8 cellular contexts compared by ENCODE assay signal in genomic region chr5:52881468-52881867, GRCh38.
"Had no signal": no experiment of that assay in that cellular context is flagged by ENCODE, and none has a peak within 500 bp of the region (broad histone marks: within the 10 kb centered on the region; RNA-seq: fewer than 3 reads in every experiment).

No MANE protein-coding gene starts in this region.

- H3K27ac ChIP-seq: HL-60, KMS-11 had no signal

- H2AFZ ChIP-seq: GM23338 had no signal

- ATAC-seq: GM23338 had no signal

- H3K4me3 ChIP-seq: GM23338 had no signal

- FAIRE-seq: H1, H54 had no signal

- H3K9ac ChIP-seq: KMS-11 had no signal

- H3K4me2 ChIP-seq: GM23338, KMS-11 had no signal

- DNase-seq: H9, HCEC 1CT, KBM-7 had no signal
